ENCODE assay signal across 6 cellular contexts in genomic region chr2:11201969-11202368, GRCh38.
"Had no signal": no experiment of that assay in that cellular context is flagged by ENCODE, and none has a peak within 500 bp of the region (broad histone marks: within the 10 kb centered on the region; RNA-seq: fewer than 3 reads in every experiment).

No MANE protein-coding gene starts in this region.

- DNase-seq: H9, HCEC 1CT, KBM-7 had no signal

- H3K4me2 ChIP-seq: GM23338 had no signal

- FAIRE-seq: H1, HTR-8/SVneo had no signal

- H2AFZ ChIP-seq: GM23338 had no signal

- H3K4me3 ChIP-seq: GM23338 had no signal

- ATAC-seq: GM23338 had no signal
